16 cellular contexts compared by ENCODE assay signal in genomic region chr20:40777653-40778052, GRCh38.
A peak's percentile ranks its signal among the peaks of the same experiment; 100 is the strongest.
DNase-seq lines count a peak whose midpoint lies in the region; ATAC-seq and TF ChIP-seq lines count a peak whose summit lies in the region.
"Had no signal": no experiment of that assay in that cellular context is flagged by ENCODE, and none has a peak within 500 bp of the region (broad histone marks: within the 10 kb centered on the region; RNA-seq: fewer than 3 reads in every experiment).

No MANE protein-coding gene starts in this region.

- H3K27me3 Mint-ChIP-seq in GM23338 (ENCODE audit: insufficient read depth, low read depth, poor library complexity): no peaks in the 10 kb centered on the region
- H3K27me3 Mint-ChIP-seq: CD4-positive, CD25-positive, alpha-beta regulatory T cell had no signal

- no peaks in the 10 kb centered on the region; the same call in 1 of the 2 replicates for H4K20me1 ChIP-seq in GM23338 (replicated peaks; ENCODE audit: insufficient read depth)
- H4K20me1 ChIP-seq in OCI-LY7 (ENCODE audit: insufficient read depth, low read length): no peaks in the 10 kb centered on the region
- H4K20me1 ChIP-seq: BLaER1 treated with 17β-estradiol and CSF1 and Interleukin-3, amounts not matched to agents 10 nM and 100 nM had no signal

- H3K36me3 ChIP-seq in GM23338 (ENCODE audit: insufficient read depth) (no peaks in the 10 kb centered on the region), OCI-LY7 (ENCODE audit: insufficient read depth, low read length) (no peaks in the 10 kb centered on the region)
- H3K36me3 ChIP-seq: BLaER1 treated with 17β-estradiol and CSF1 and Interleukin-3, amounts not matched to agents 10 nM and 100 nM had no signal

- H3F3A ChIP-seq in GM23338 (replicated peaks; ENCODE audit: low read depth): no peaks in the 10 kb centered on the region

- no peak overlapping the region for H3K4me3 Mint-ChIP-seq in GM23338
- H3K4me3 Mint-ChIP-seq: CD4-positive, CD25-positive, alpha-beta regulatory T cell had no signal

- no peak overlapping the region for H3K4me2 ChIP-seq in GM23338
- 0 out of 2 replicates have a peak overlapping the region, but pooled peaks have one; percentile 3 for H3K4me2 ChIP-seq in OCI-LY7 (ENCODE audit: low read length)

- H3K9me2 ChIP-seq in GM23338 (ENCODE audit: insufficient read depth) (no peaks in the 10 kb centered on the region), OCI-LY7 (ENCODE audit: insufficient read depth, low read length) (no peaks in the 10 kb centered on the region)

- CTCF ChIA-PET in OCI-LY7 (lab: Charles Lee; ENCODE audit: unreplicated experiment): no interaction called here

- H3K4me1 ChIP-seq in GM23338 (ENCODE audit: insufficient read depth) (no peaks in the 10 kb centered on the region; the same call in 1 of the 2 replicates), OCI-LY7 (ENCODE audit: insufficient read depth, low read length, poor library complexity, severe bottlenecking) (peaks cover 32% of the 10 kb centered on the region)

- POLR2A ChIA-PET in OCI-LY7 (lab: Charles Lee): interaction anchor here (0.6 to 2.0 kb wide), 2 partner anchors 8 to 31 kb away, joined by 3 to 14 read pairs; no protein-coding TSS in a partner anchor

- no peaks in the 10 kb centered on the region for H3K9me3 ChIP-seq in OCI-LY7 (ENCODE audit: low read length)
- H3K9me3 ChIP-seq: BLaER1 treated with 17β-estradiol and CSF1 and Interleukin-3, amounts not matched to agents 10 nM and 100 nM had no signal

- H3K79me2 ChIP-seq in GM23338 (replicated peaks; ENCODE audit: insufficient read depth): no peaks in the 10 kb centered on the region
- no peaks in the 10 kb centered on the region for H3K79me2 ChIP-seq in OCI-LY7 (ENCODE audit: insufficient read depth, low read depth, low read length)

- no peak overlapping the region for H3K27ac Mint-ChIP-seq in GM23338
- H3K27ac Mint-ChIP-seq: CD4-positive, CD25-positive, alpha-beta regulatory T cell had no signal

- H3K4me1 Mint-ChIP-seq in GM23338: peaks cover 6% of the 10 kb centered on the region; the same call in 2 of the 3 replicates

- H3K4me3 ChIP-seq in GM23338 (no peak overlapping the region), OCI-LY7 (ENCODE audit: low read depth, low read length, poor library complexity, severe bottlenecking) (no peak overlapping the region)
- H3K4me3 ChIP-seq: BLaER1 treated with 17β-estradiol and CSF1 and Interleukin-3, amounts not matched to agents 10 nM and 100 nM; GM23248 had no signal

- no TSS peak for BruUV-seq in OCI-LY7 (replicated peaks; lab: Mats Ljungman, UMichigan)

- no peak for TF ChIP-seq CTCF in GM23338 (conservative IDR thresholded peaks at IDR 0.05; ENCODE audit: low read depth in 2 of 2)
- no peak for TF ChIP-seq CTCF in OCI-LY7 (conservative IDR thresholded peaks at IDR 0.05; ENCODE audit: low read length)

- peak; percentile 59 for ATAC-seq in GM23338

- no peaks in the 10 kb centered on the region for H3K36me3 Mint-ChIP-seq in GM23338 (ENCODE audit: low read depth)
- H3K36me3 Mint-ChIP-seq: CD4-positive, CD25-positive, alpha-beta regulatory T cell had no signal

- H3K27ac ChIP-seq in GM23338 (ENCODE audit: low read depth): no peak overlapping the region
- no peak overlapping the region for H3K27ac ChIP-seq in OCI-LY7 (ENCODE audit: low read depth, low read length, poor library complexity, severe bottlenecking)
- no peak overlapping the region for H3K27ac ChIP-seq in substantia nigra (ENCODE audit: low read depth, low read length, poor library complexity, severe bottlenecking)
- H3K27ac ChIP-seq: GM23248 had no signal

- H3K27me3 ChIP-seq in GM23338 (ENCODE audit: insufficient read depth): no peaks in the 10 kb centered on the region
- H3K27me3 ChIP-seq: BLaER1 treated with 17β-estradiol and CSF1 and Interleukin-3, amounts not matched to agents 10 nM and 100 nM had no signal

- no peaks in the 10 kb centered on the region for H3K9me3 Mint-ChIP-seq in GM23338

- intact Hi-C loops in OCI-LY7 (cut with micrococcal nuclease; ENCODE audit: unreplicated experiment): no loop called here

- H2AFZ ChIP-seq in GM23338: no peak overlapping the region
- no peak overlapping the region for H2AFZ ChIP-seq in OCI-LY7 (ENCODE audit: low read length)
- H2AFZ ChIP-seq: GM23248 had no signal

- DNase-seq in GM23338 (ENCODE audit: low spot score) (no peak), OCI-LY7 (ENCODE audit: low spot score) (no peak), islet precursor cell (peak; percentile 32), NCI-H1417 treated with DMSO at 0.1 percent for 48 hours (lab: John Stamatoyannopoulos, UW) (no peak), midbrain (lab: John Stamatoyannopoulos, UW) (no peak), GM19240 (ENCODE audit: insufficient read length, low spot score) (no peak), substantia nigra (lab: John Stamatoyannopoulos, UW) (no peak)
- DNase-seq: ACHN; Calu3; CD4-positive, CD25-positive, alpha-beta regulatory T cell; DMS 273 treated with DMSO at 0.1 percent for 48 hours; GM23248; IMR-90; Kasumi-1; KBM-7 had no signal

TF ChIP-seq in GM23338, 12 proteins besides CTCF, POLR2A, EP300 and RAD21:
- TF ChIP-seq ETS1 (IDR thresholded peaks at IDR 0.05): no peak
